In genomic region chr6:35359346-35359743, GRCh38 we compare ENCODE assay signal across 18 cellular contexts. TPM values are rescaled to one million over a fixed set of nuclear protein-coding genes. Genes with fewer than 3 reads are reported as not detected.
DNase-seq lines count a peak whose midpoint lies in the region; ATAC-seq and TF ChIP-seq lines count a peak whose summit lies in the region.
"Had no signal": no experiment of that assay in that cellular context is flagged by ENCODE, and none has a peak within 500 bp of the region (broad histone marks: within the 10 kb centered on the region; RNA-seq: fewer than 3 reads in every experiment).

No MANE protein-coding gene starts in this region.

- peaks cover 14 to 46% (median 31%) of the 10 kb centered on the region in 5 donors for H3K36me3 Mint-ChIP-seq in naive thymus-derived CD4-positive, alpha-beta T cell

- no peak overlapping the region for H2AFZ ChIP-seq in SK-N-SH (ENCODE audit: low read depth)

- peaks cover 31 to 89% (median 74%) of the 10 kb centered on the region in 7 donors for H3K4me1 Mint-ChIP-seq in naive thymus-derived CD4-positive, alpha-beta T cell

- DNase-seq in SK-N-SH = no peak
- DNase-seq in right cardiac atrium = no peak
- DNase-seq in nucleus accumbens (lab: John Stamatoyannopoulos, UW) = no peak
- no peak for DNase-seq in GM13977 (ENCODE audit: low spot score)
- no peak for DNase-seq in naive thymus-derived CD4-positive, alpha-beta T cell
- DNase-seq: activated CD4-positive, alpha-beta T cell treated with anti-CD3 and anti-CD28 coated beads, Interleukin-2, amount 50 U/mL, for 48 hours; activated T-cell treated with anti-CD3 and anti-CD28 coated beads, Interleukin-2, amount 50 U/mL, for 24 hours; CD4-positive, alpha-beta T cell; DND-41; NCI-H2029 treated with DMSO at 0.1 percent for 48 hours; NCI-H526 treated with DMSO at 0.1 percent for 48 hours; small intestine had no signal

- H3K27me3 ChIP-seq in SK-N-SH (ENCODE audit: insufficient read depth) (no peaks in the 10 kb centered on the region), right cardiac atrium (ENCODE audit: control insufficient read depth, insufficient read depth) (no peaks in the 10 kb centered on the region), skeletal muscle tissue (ENCODE audit: control insufficient read depth in 3 of 3, insufficient read depth in 3 of 3, low read length in 3 of 3) (no peaks in the 10 kb centered on the region)
- no peaks in the 10 kb centered on the region for H3K27me3 ChIP-seq in naive thymus-derived CD4-positive, alpha-beta T cell (ENCODE audit: control insufficient read depth in 2 of 2, insufficient read depth in 2 of 2, low read length in 2 of 2)
- H3K27me3 ChIP-seq: esophagus muscularis mucosa had no signal

- H3K4me2 ChIP-seq in SK-N-SH = no peak overlapping the region

- H3K4me1 ChIP-seq in SK-N-SH (ENCODE audit: control insufficient read depth in 1 of 2, insufficient read depth in 2 of 2, low read depth in 1 of 2, low read length in 1 of 2) (peaks cover 11 to 46% of the 10 kb centered on the region in 2 experiments; a peak in 1 of 4 replicates), right cardiac atrium (ENCODE audit: control insufficient read depth, insufficient read depth, low read length) (peaks cover 37% of the 10 kb centered on the region), skeletal muscle tissue (ENCODE audit: control insufficient read depth in 3 of 3, insufficient read depth in 3 of 3, low read length in 3 of 3) (peaks cover 76 to 83% (median 83%) of the 10 kb centered on the region in 3 donors)
- peaks cover 0 to 21% of the 10 kb centered on the region in 2 donors for H3K4me1 ChIP-seq in naive thymus-derived CD4-positive, alpha-beta T cell (ENCODE audit: control insufficient read depth in 2 of 2, insufficient read depth in 2 of 2, low read length in 2 of 2)

- no peaks in the 10 kb centered on the region for H3K9me3 Mint-ChIP-seq in naive thymus-derived CD4-positive, alpha-beta T cell
- H3K9me3 Mint-ChIP-seq: activated T-cell treated with anti-CD3 and anti-CD28 coated beads, Interleukin-2, amount 50 U/mL, for 24 hours; CD4-positive, alpha-beta T cell had no signal

- peaks cover 3% of the 10 kb centered on the region for H3F3A ChIP-seq in SK-N-SH (replicated peaks; ENCODE audit: insufficient read depth)

- no peaks in the 10 kb centered on the region for H3K9me2 ChIP-seq in SK-N-SH

- peaks cover 21% of the 10 kb centered on the region; the same call in 1 of the 2 replicates for H3K79me2 ChIP-seq in SK-N-SH (ENCODE audit: insufficient read depth)

- H3K9me3 ChIP-seq in SK-N-SH (no peaks in the 10 kb centered on the region), right cardiac atrium (ENCODE audit: control insufficient read depth, low read length) (no peaks in the 10 kb centered on the region), skeletal muscle tissue (ENCODE audit: control insufficient read depth in 3 of 3, low read length in 3 of 3) (no peaks in the 10 kb centered on the region)
- no peaks in the 10 kb centered on the region for H3K9me3 ChIP-seq in naive thymus-derived CD4-positive, alpha-beta T cell (ENCODE audit: control insufficient read depth in 2 of 3, low read length in 3 of 3)
- H3K9me3 ChIP-seq: esophagus muscularis mucosa had no signal

- H3K4me3 Mint-ChIP-seq in naive thymus-derived CD4-positive, alpha-beta T cell = no peak overlapping the region
- H3K4me3 Mint-ChIP-seq: activated T-cell treated with anti-CD3 and anti-CD28 coated beads, Interleukin-2, amount 50 U/mL, for 24 hours; CD4-positive, alpha-beta T cell had no signal

- peak overlapping the region; percentile 43 to 45; a peak in 2 of 4 replicates for H3K27ac ChIP-seq in SK-N-SH (ENCODE audit: low read depth in 2 of 2, low read length in 1 of 2)
- peak overlapping the region; percentile 31 for H3K27ac ChIP-seq in VCaP
- peak overlapping the region; percentile 75 for H3K27ac ChIP-seq in right cardiac atrium (ENCODE audit: low read length)
- peak overlapping the region; percentile 76 for H3K27ac ChIP-seq in skeletal muscle tissue (ENCODE audit: low read depth, low read length)
- H3K27ac ChIP-seq in naive thymus-derived CD4-positive, alpha-beta T cell (ENCODE audit: low read depth, low read length) = no peak overlapping the region
- H3K27ac ChIP-seq: 22Rv1, coronary artery had no signal

- H4K20me1 ChIP-seq in SK-N-SH (ENCODE audit: insufficient read depth) = no peaks in the 10 kb centered on the region; the same call in 1 of the 2 replicates

- H3K27me3 Mint-ChIP-seq in naive thymus-derived CD4-positive, alpha-beta T cell = no peaks in the 10 kb centered on the region
- H3K27me3 Mint-ChIP-seq: activated T-cell treated with anti-CD3 and anti-CD28 coated beads, Interleukin-2, amount 50 U/mL, for 24 hours; CD4-positive, alpha-beta T cell had no signal

- intact Hi-C loops in right cardiac atrium (cut with DNase I) = no loop called here
- intact Hi-C loops in naive thymus-derived CD4-positive, alpha-beta T cell (cut with micrococcal nuclease) = loop anchor here in 1 of 2 donors (5.0 kb wide), 1 partner anchor 33 kb away; no protein-coding TSS in a partner anchor

- H3K4me3 ChIP-seq in SK-N-SH (ENCODE audit: low read depth in 2 of 2, low read length in 1 of 2) (no peak overlapping the region), right cardiac atrium (ENCODE audit: low read length) (no peak overlapping the region), skeletal muscle tissue (ENCODE audit: low read length in 3 of 3) (no peak overlapping the region)
- no peak overlapping the region for H3K4me3 ChIP-seq in naive thymus-derived CD4-positive, alpha-beta T cell (ENCODE audit: low read length)
- H3K4me3 ChIP-seq: coronary artery, esophagus muscularis mucosa had no signal

- H3K36me3 ChIP-seq in SK-N-SH (replicated peaks in 1 of 2; ENCODE audit: control insufficient read depth in 1 of 2, insufficient read depth in 2 of 2, low read length in 1 of 2) (peaks cover 7 to 10% of the 10 kb centered on the region in 2 experiments), skeletal muscle tissue (ENCODE audit: control insufficient read depth in 3 of 3, insufficient read depth in 3 of 3, low read length in 3 of 3) (peaks cover 5 to 10% (median 5%) of the 10 kb centered on the region in 3 donors)
- peaks cover 3 to 51% (median 13%) of the 10 kb centered on the region in 3 experiments for H3K36me3 ChIP-seq in naive thymus-derived CD4-positive, alpha-beta T cell (ENCODE audit: control insufficient read depth in 2 of 3, insufficient read depth in 3 of 3, low read length in 3 of 3)

- CTCF ChIA-PET in SK-N-SH (lab: Yijun Ruan, JAX) = no interaction called here
- CTCF ChIA-PET in naive thymus-derived CD4-positive, alpha-beta T cell (lab: Charles Lee) = no interaction called here

- no peak for TF ChIP-seq RAD21 in SK-N-SH (IDR thresholded peaks at IDR 0.05; ENCODE audit: low read length)

- no peak overlapping the region for H3K9ac ChIP-seq in SK-N-SH
- H3K9ac ChIP-seq in skeletal muscle tissue (ENCODE audit: low read depth in 1 of 3, low read length in 3 of 3) = peak overlapping the region in 2 of 3 donors; percentile 16 to 25

- TF ChIP-seq CTCF in SK-N-SH (IDR thresholded peaks at IDR 0.05) = no peak
- TF ChIP-seq CTCF in VCaP (conservative IDR thresholded peaks at IDR 0.05) = no peak
- TF ChIP-seq CTCF in GM13977 (IDR thresholded peaks at IDR 0.05; ENCODE audit: extremely low read depth, insufficient read depth, missing control alignments) = no peak

- H3K27ac Mint-ChIP-seq in naive thymus-derived CD4-positive, alpha-beta T cell = peak overlapping the region in 4 of 9 donors; percentile 60 to 87 (median 66)

- POLR2A ChIA-PET in SK-N-SH (lab: Yijun Ruan, JAX) = no interaction called here
- POLR2A ChIA-PET in naive thymus-derived CD4-positive, alpha-beta T cell (lab: Charles Lee) = interaction anchor here (1.2 kb wide), 1 partner anchor 11 kb away, joined by 3 read pairs; no protein-coding TSS in a partner anchor

- no peak for TF ChIP-seq EP300 in SK-N-SH (IDR thresholded peaks at IDR 0.05; ENCODE audit: borderline replicate concordance in 1 of 2, low read depth in 1 of 2, low read length in 1 of 2)

- in situ Hi-C loops in GM13977 (cut with MboI; ENCODE audit: low pct_unique_long_range_greater_than_20kb, low sequenced_read_pairs, unreplicated experiment) = no loop called here

- ATAC-seq in SK-N-SH treated with all-trans-retinoic acid at 6 μM for 48 hours (no peak), right cardiac atrium (no peak)
- no peak for ATAC-seq in naive thymus-derived CD4-positive, alpha-beta T cell

- 100% methylated on average over 3 of the region's 5 CpGs for WGBS in SK-N-SH (ENCODE audit: low lambda C conversion rate)
- WGBS in right cardiac atrium = 95% methylated on average over 5 of the region's 5 CpGs

TF ChIP-seq in SK-N-SH, 30 proteins besides CTCF, POLR2A, EP300 and RAD21:
- TF ChIP-seq FOXM1 (IDR thresholded peaks at IDR 0.05; ENCODE audit: low read depth) = no peak
- TF ChIP-seq, protein P1, sequence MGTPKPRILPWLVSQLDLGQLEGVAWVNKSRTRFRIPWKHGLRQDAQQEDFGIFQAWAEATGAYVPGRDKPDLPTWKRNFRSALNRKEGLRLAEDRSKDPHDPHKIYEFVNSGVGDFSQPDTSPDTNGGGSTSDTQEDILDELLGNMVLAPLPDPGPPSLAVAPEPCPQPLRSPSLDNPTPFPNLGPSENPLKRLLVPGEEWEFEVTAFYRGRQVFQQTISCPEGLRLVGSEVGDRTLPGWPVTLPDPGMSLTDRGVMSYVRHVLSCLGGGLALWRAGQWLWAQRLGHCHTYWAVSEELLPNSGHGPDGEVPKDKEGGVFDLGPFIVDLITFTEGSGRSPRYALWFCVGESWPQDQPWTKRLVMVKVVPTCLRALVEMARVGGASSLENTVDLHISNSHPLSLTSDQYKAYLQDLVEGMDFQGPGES (IDR thresholded peaks at IDR 0.05; ENCODE audit: low read depth, low read length) = no peak

TF ChIP-seq in SK-N-SH treated with all-trans-retinoic acid at 6 μM for 48 hours, 23 proteins besides CTCF, POLR2A, EP300 and RAD21 (continues in another document):
- no peak for TF ChIP-seq ZNF8 (CRISPR knock-in tag; IDR thresholded peaks at IDR 0.05)

RNA-seq across cellular contexts. Expression of gene PPARD, which starts 17.0 kb away (rescaled TPM):
- polyA plus RNA-seq in SK-N-SH (2012; rRNA removed) (11.5 and 13.3 TPM in 2 replicates), right cardiac atrium (21.2 TPM)
- 6.0 and 9.4 TPM in 2 replicates for polyA plus RNA-seq in SK-N-SH (2012; cell fraction: cytosol; rRNA removed)
- 19.3 and 20.2 TPM in 2 replicates for polyA plus RNA-seq in SK-N-SH (2012; cell fraction: nucleus; rRNA removed)
- total RNA-seq in right cardiac atrium (10 to 100 TPM; 20.5 to 22.6 (median 21.3) TPM), skeletal muscle tissue (2.6 TPM)
- total RNA-seq in naive thymus-derived CD4-positive, alpha-beta T cell = 10 to 100 TPM; 29.3 to 47.1 (median 36.0) TPM
- 10 to 100 TPM in 1 of 2 donors, 1 to 10 TPM in 1; 7.3 to 20.2 TPM for polyA plus RNA-seq in naive thymus-derived CD4-positive, alpha-beta T cell
